In the genomic region with DNA sequence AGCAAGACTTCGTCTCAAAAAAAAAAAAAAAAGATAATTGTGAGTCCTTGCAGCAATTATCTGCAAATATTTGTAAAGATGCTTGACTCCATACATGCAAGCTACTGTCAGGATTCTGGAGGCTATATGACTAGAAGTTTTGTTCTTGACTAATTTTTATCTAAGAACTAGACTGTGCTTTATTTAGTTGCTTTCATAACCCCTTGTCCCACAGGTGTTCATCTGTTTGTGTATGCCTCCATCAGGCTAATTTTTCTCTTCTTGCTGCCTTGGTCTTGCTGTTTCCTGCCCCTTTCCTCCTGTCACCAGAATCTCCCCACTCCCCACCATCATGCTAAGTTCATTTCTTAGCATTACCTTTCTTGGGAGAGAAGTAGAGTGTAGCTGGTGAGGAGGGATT, we compare ENCODE assay signal across 23 cellular contexts. TPM values are rescaled to one million over a fixed set of nuclear protein-coding genes. Genes with fewer than 3 reads are reported as not detected.
DNase-seq lines count a peak whose midpoint lies in the region; ATAC-seq, FAIRE-seq and TF ChIP-seq lines count a peak whose summit lies in the region.
"Had no signal": no experiment of that assay in that cellular context is flagged by ENCODE, and none has a peak within 500 bp of the region (broad histone marks: within the 10 kb centered on the region; RNA-seq: fewer than 3 reads in every experiment).

No MANE protein-coding gene starts in this region.

- CTCF ChIA-PET in GM12878 (lab: Yijun Ruan, JAX), result no interaction called here

- H4K20me1 ChIP-seq in GM12878 (ENCODE audit: control insufficient read depth, insufficient read depth), result no peaks in the 10 kb centered on the region

- DNase-seq in CD14-positive monocyte (ENCODE audit: low spot score) (no peak), GM12878 (ENCODE audit: low read depth, low spot score) (no peak), colonic mucosa (no peak), DMS79 (lab: John Stamatoyannopoulos, UW) (no peak), GM20000 (ENCODE audit: low spot score) (no peak)
- DNase-seq in stimulated activated CD4-positive, alpha-beta T cell treated with anti-CD3 and anti-CD28 coated beads, Interleukin-2, amount 100 ng/mL, for 24 hours, result no peak
- DNase-seq: CD4-positive, CD25-positive, alpha-beta regulatory T cell; COR-L47; GDM1; NCI-H1092 treated with DMSO at 0.1 percent for 48 hours; NCI-H146; NCI-H2081 treated with DMSO at 0.1 percent for 48 hours; NCI-H446 treated with DMSO at 0.1 percent for 48 hours; NCI-H69; Right ventricle myocardium superior had no signal

- H3K4me2 ChIP-seq in GM12878 (ENCODE audit: control insufficient read depth, insufficient read depth), result no peak overlapping the region
- H3K4me2 ChIP-seq: GM23338 had no signal

- H3K27me3 ChIP-seq in GM12878 (replicated peaks in 1 of 2; ENCODE audit: control insufficient read depth in 2 of 2, insufficient read depth in 2 of 2, low read length in 1 of 2), result no peaks in the 10 kb centered on the region
- no peaks in the 10 kb centered on the region for H3K27me3 ChIP-seq in colonic mucosa

- TF ChIP-seq POLR2A in GM12878 (IDR thresholded peaks at IDR 0.05; ENCODE audit: low read depth, low read length), result no peak

- no peaks in the 10 kb centered on the region for H3K27me3 Mint-ChIP-seq in CD14-positive monocyte (ENCODE audit: low read depth in 3 of 3)

- WGBS in GM12878 (ENCODE audit: insufficient coverage, insufficient replicate concordance, low lambda C conversion rate, missing lambda C conversion rate), result no CpG with 5 or more reads among the region's 1 CpG

- no peaks in the 10 kb centered on the region for H3K9me3 ChIP-seq in GM12878 (replicated peaks; ENCODE audit: control insufficient read depth, insufficient read depth, low read length)
- no peaks in the 10 kb centered on the region for H3K9me3 ChIP-seq in colonic mucosa

- H3K9ac ChIP-seq in GM12878 (ENCODE audit: control insufficient read depth, insufficient read depth, low read length) (no peak overlapping the region), colonic mucosa (ENCODE audit: low read depth in 2 of 2, low read length in 2 of 2) (no peak overlapping the region)

- BruUV-seq in GM12878 (replicated peaks; lab: Mats Ljungman, UMichigan), result no TSS peak

- POLR2A ChIA-PET in GM12878 (lab: Charles Lee), result interaction anchor here (0.7 kb wide), 1 partner anchor 13 kb away, joined by 5 read pairs; no protein-coding TSS in a partner anchor

- no peak overlapping the region for H3K4me3 Mint-ChIP-seq in CD14-positive monocyte
- H3K4me3 Mint-ChIP-seq: B cell; CD4-positive, CD25-positive, alpha-beta regulatory T cell; GM23338 had no signal

- H3K4me1 ChIP-seq in GM12878 (ENCODE audit: control insufficient read depth, insufficient read depth, low read length) (peaks cover 5% of the 10 kb centered on the region), colonic mucosa (no peaks in the 10 kb centered on the region)

- H3K4me3 ChIP-seq in GM12878 (no peak overlapping the region), colonic mucosa (no peak overlapping the region)
- H3K4me3 ChIP-seq: GM23338, SK-N-MC had no signal

- SMC1A ChIA-PET in GM12878 (lab: Charles Lee; ENCODE audit: uncharacterized antibody, unreplicated experiment), result interaction anchor here (0.8 to 4.3 kb wide), 8 partner anchors 8 to 163 kb away, joined by 3 to 13 read pairs (median 4); no protein-coding TSS in a partner anchor

- in situ Hi-C loops in GM12878 (cut with MboI), result no loop called here

- TF ChIP-seq CTCF in CD14-positive monocyte (IDR thresholded peaks at IDR 0.05), result no peak
- TF ChIP-seq CTCF in GM12878 (IDR thresholded peaks at IDR 0.05 in 2 of 3, conservative IDR thresholded peaks at IDR 0.05 in 1 of 3; ENCODE audit: control insufficient read depth in 2 of 3, extremely low read depth in 1 of 3, insufficient read depth in 1 of 3, low read depth in 3 of 3, low read length in 3 of 3), result no peak
- no peak for TF ChIP-seq CTCF in colonic mucosa (IDR thresholded peaks at IDR 0.05)
- TF ChIP-seq CTCF in GM20000 (IDR thresholded peaks at IDR 0.05; ENCODE audit: extremely low read depth, missing control alignments), result no peak

- H3K79me2 ChIP-seq in GM12878 (ENCODE audit: control insufficient read depth, insufficient read depth, low read length), result no peaks in the 10 kb centered on the region

- no peaks in the 10 kb centered on the region for H3K9me3 Mint-ChIP-seq in CD14-positive monocyte
- H3K9me3 Mint-ChIP-seq: CD4-positive, CD25-positive, alpha-beta regulatory T cell; GM23338 had no signal

- H3K27ac ChIP-seq in GM12878 (ENCODE audit: control insufficient read depth, insufficient read depth) (no peak overlapping the region), colonic mucosa (no peak overlapping the region)
- H3K27ac ChIP-seq: SK-N-MC had no signal

- no peak for FAIRE-seq in GM12878 (lab: Jason Lieb, UNC)
- FAIRE-seq: GM18507, RCC 7860 had no signal

- ATAC-seq in GM21390 (IDR thresholded peaks at IDR 0.05; ENCODE audit: unreplicated experiment) (peak; percentile 38), HG02885 (IDR thresholded peaks at IDR 0.05; ENCODE audit: poor library complexity, unreplicated experiment) (peak; percentile 46), GM12878 (no peak)
- ATAC-seq: GM23338, HCT116 had no signal

- peak overlapping the region in 5 of 7 donors; percentile 26 to 96 (median 53) for H3K27ac Mint-ChIP-seq in CD14-positive monocyte
- H3K27ac Mint-ChIP-seq: B cell; CD4-positive, CD25-positive, alpha-beta regulatory T cell; GM23338 had no signal

- intact Hi-C loops in CD14-positive monocyte (cut with micrococcal nuclease), result loop anchor here in 1 of 2 donors (5.0 kb wide), 1 partner anchor 43 kb away; no protein-coding TSS in a partner anchor
- intact Hi-C loops in GM12878 (cut with micrococcal nuclease; ENCODE audit: unreplicated experiment), result no loop called here
- intact Hi-C loops in colonic mucosa (cut with DNase I), result no loop called here

- peaks cover 57% of the 10 kb centered on the region for H3K4me1 Mint-ChIP-seq in CD14-positive monocyte
- H3K4me1 Mint-ChIP-seq: B cell; CD4-positive, CD25-positive, alpha-beta regulatory T cell; GM23338 had no signal

- TF ChIP-seq RAD21 in GM12878 (IDR thresholded peaks at IDR 0.05; ENCODE audit: insufficient read depth, low read depth, low read length), result no peak

- H3K36me3 ChIP-seq in GM12878 (ENCODE audit: control insufficient read depth in 2 of 2, insufficient read depth in 2 of 2, low read length in 1 of 2) (peaks cover 2 to 4% of the 10 kb centered on the region in 2 experiments; a peak in 2 of 4 replicates), colonic mucosa (no peaks in the 10 kb centered on the region)

- no peak overlapping the region for H2AFZ ChIP-seq in GM12878 (ENCODE audit: control insufficient read depth, low read depth, low read length)
- H2AFZ ChIP-seq: GM23338 had no signal

- RAD21 ChIA-PET in GM12878 (lab: Charles Lee; ENCODE audit: unreplicated experiment), result no interaction called here

- TF ChIP-seq EP300 in GM12878 (IDR thresholded peaks at IDR 0.05; ENCODE audit: borderline replicate concordance in 1 of 2, control insufficient read depth in 1 of 2, low read depth in 2 of 2, low read length in 2 of 2), result no peak

- peaks cover 69 to 77% of the 10 kb centered on the region in 2 donors for H3K36me3 Mint-ChIP-seq in CD14-positive monocyte
- H3K36me3 Mint-ChIP-seq: CD4-positive, CD25-positive, alpha-beta regulatory T cell had no signal

TF ChIP-seq in GM12878, 131 proteins besides CTCF, POLR2A, EP300 and RAD21:
- TF ChIP-seq PML (IDR thresholded peaks at IDR 0.05; ENCODE audit: low read length) (no peak), ZBED1 (IDR thresholded peaks at IDR 0.05; ENCODE audit: borderline replicate concordance) (0 out of 2 replicates have a peak, but pooled peaks have one; percentile 25), ESRRA (IDR thresholded peaks at IDR 0.05; ENCODE audit: low read length) (no peak), POU2F2 (IDR thresholded peaks at IDR 0.05; ENCODE audit: borderline replicate concordance, low read depth, low read length) (no peak)

RNA-seq across cellular contexts. Expression of gene ST3GAL6, which starts 12.3 kb away (rescaled TPM):
- 10 to 100 TPM; 21.0 to 22.8 TPM for polyA plus RNA-seq in CD14-positive monocyte
- 172 and 176 TPM in 2 replicates for total RNA-seq in GM12878 (2013; cell fraction: nucleolus; rRNA removed)
- total RNA-seq in GM12878 (2014; rRNA removed), result 35.4 and 43.9 TPM in 2 replicates
- total RNA-seq in GM12878 (2014; rRNA removed; fragmentation: Illumina TruSeq; extraction: Trizol), result 38.6 and 39.2 TPM in 2 replicates
- total RNA-seq in GM12878 (2021), result 36.2 TPM in 2 replicates
- 3.2 TPM for polyA plus RNA-seq in GM12878 (2011; ENCODE audit: low read depth)
- polyA plus RNA-seq in GM12878 (2011; rRNA removed), result 20.2 and 31.3 TPM in 2 replicates
- 6.9 and 9.8 TPM in 2 replicates for polyA plus RNA-seq in GM12878 (2011; cell fraction: cytosol; rRNA removed)
- 21.4 and 27.9 TPM in 2 replicates for polyA plus RNA-seq in GM12878 (2011; cell fraction: nucleus; rRNA removed)
- polyA plus RNA-seq in GM12878 (2012), result 6.3 and 11.1 TPM in 2 replicates
- polyA plus RNA-seq in GM12878 (2014; fragmentation: Illumina TruSeq; extraction: Trizol), result 38.8 and 58.0 TPM in 2 replicates
- polyA plus RNA-seq in GM12878 (2014; fragmentation: Nextera tagmentation; extraction: Ambion mirVana), result 10 to 100 TPM; 19.5 to 31.4 TPM
- 32.4 and 41.2 TPM in 2 replicates for polyA plus RNA-seq in GM12878 (2014; rRNA removed)
- polyA plus RNA-seq in GM12878 (2016; fragmentation: Nextera tagmentation; extraction: Ambion mirVana), result 10 to 100 TPM; 38.8 to 40.4 TPM
- polyA minus RNA-seq in GM12878 (2011; rRNA and poly(A)+ RNA removed), result 10.3 and 13.2 TPM in 2 replicates
- polyA minus RNA-seq in GM12878 (2011; cell fraction: cytosol; rRNA and poly(A)+ RNA removed), result 7.8 and 8.3 TPM in 2 replicates
- polyA minus RNA-seq in GM12878 (2011; cell fraction: nucleus; rRNA and poly(A)+ RNA removed), result 25.9 and 40.0 TPM in 2 replicates
- 1 to 10 TPM; 2.3 to 2.5 TPM for total RNA-seq in colonic mucosa
- total RNA-seq: B cell had no signal

Comparison
In these comparisons a context has a peak if more than half of its experiments do, and no peak if none do; other contexts are left out.
1. RNA of gene ST3GAL6, which starts 12.3 kb away (total RNA-seq): 35.4 to 176 TPM in GM12878; 2.3 to 2.5 TPM in colonic mucosa; every median in the first group is over 10 times any median in the second.